In the genomic region with DNA sequence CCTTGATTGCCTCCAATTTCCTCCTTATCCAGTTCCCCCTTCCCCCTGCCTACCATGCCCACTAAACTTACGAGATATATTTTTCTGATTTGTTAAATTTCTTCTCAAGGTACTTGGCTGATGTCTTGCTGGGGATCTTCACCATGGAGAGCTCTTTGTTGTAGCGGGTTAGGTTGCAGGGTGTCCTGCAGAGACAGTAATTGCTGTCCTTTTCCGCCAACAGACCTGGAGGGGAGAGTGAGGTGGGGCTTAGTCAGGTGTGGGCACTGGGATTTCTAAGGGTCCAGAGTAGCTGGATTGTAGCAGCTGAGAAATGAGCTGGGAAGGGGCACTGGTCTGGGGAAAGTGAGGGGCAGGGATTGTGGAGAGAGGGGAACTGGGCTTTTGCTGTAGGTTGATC, we compare ENCODE assay signal across 21 cellular contexts. TPM values are rescaled to one million over a fixed set of nuclear protein-coding genes. Genes with fewer than 3 reads are reported as not detected.
DNase-seq lines count a peak whose midpoint lies in the region; ATAC-seq, FAIRE-seq and TF ChIP-seq lines count a peak whose summit lies in the region.
"Had no signal": no experiment of that assay in that cellular context is flagged by ENCODE, and none has a peak within 500 bp of the region (broad histone marks: within the 10 kb centered on the region; RNA-seq: fewer than 3 reads in every experiment).

No MANE protein-coding gene starts in this region.

- H3K23me2 ChIP-seq in H1 (ENCODE audit: low read depth, low read length), result peaks cover 5% of the 10 kb centered on the region; the same call in 1 of the 2 replicates

- CTCF ChIA-PET in H1 (lab: Charles Lee; ENCODE audit: partially characterized antibody), result interaction anchor here (0.6 to 6.4 kb wide), 6 partner anchors 10 to 651 kb away, joined by 3 to 43 read pairs (median 4); no protein-coding TSS in a partner anchor

- H3K4me3 Mint-ChIP-seq in GM23338, result no peak overlapping the region
- H3K4me3 Mint-ChIP-seq: CD4-positive, alpha-beta T cell; HFFc6 had no signal

- H3K27ac Mint-ChIP-seq in GM23338, result no peak overlapping the region
- H3K27ac Mint-ChIP-seq: CD4-positive, alpha-beta T cell; HFFc6 had no signal

- no peak overlapping the region for H3K18ac ChIP-seq in H1 (ENCODE audit: extremely low read depth, low read length)

- no peaks in the 10 kb centered on the region for H3K27me3 ChIP-seq in GM23338 (ENCODE audit: insufficient read depth)
- H3K27me3 ChIP-seq in H1 (replicated peaks in 1 of 4; ENCODE audit: control insufficient read depth in 3 of 4, extremely low read depth in 1 of 4, insufficient read depth in 3 of 4, low read length in 3 of 4), result no peaks in the 10 kb centered on the region; a peak in 2 of 7 replicates
- H3K27me3 ChIP-seq in gastroesophageal sphincter, result peaks cover 6% of the 10 kb centered on the region

- no peaks in the 10 kb centered on the region for H3K9me3 Mint-ChIP-seq in GM23338
- H3K9me3 Mint-ChIP-seq: CD4-positive, alpha-beta T cell; HFFc6 had no signal

- DNase-seq in NCI-H2227 treated with DMSO at 0.1 percent for 48 hours (lab: John Stamatoyannopoulos, UW) (peak; percentile 3), NCI-H2227 (lab: John Stamatoyannopoulos, UW; ENCODE audit: unreplicated experiment) (no peak), GM23338 (ENCODE audit: low spot score) (no peak), H1 (ENCODE audit: low read depth in 1 of 2, low spot score in 2 of 2) (peak in 1 of 2 experiments; percentile 37), islet precursor cell (peak; percentile 50), activated gamma-delta T cell treated with Interleukin-2 at 50 U/mL for 16 hours (no peak)
- DNase-seq: AML-193; C1 segment of cervical spinal cord; CD4-positive, alpha-beta T cell; DMS153; DMS79 treated with DMSO at 0.1 percent for 48 hours; EL; GDM1; H7; HFFc6 had no signal

- 0 out of 2 replicates have a peak overlapping the region, but pooled peaks have one; percentile 68 for H2BK12ac ChIP-seq in H1 (ENCODE audit: low read depth, low read length)

- TF ChIP-seq RAD21 in H1 (IDR thresholded peaks at IDR 0.05 in 1 of 2, conservative IDR thresholded peaks at IDR 0.05 in 1 of 2; ENCODE audit: low read depth in 2 of 2, low read length in 2 of 2), result no peak

- H3K4me2 ChIP-seq in GM23338, result 0 out of 2 replicates have a peak overlapping the region, but pooled peaks have one; percentile 32
- no peak overlapping the region for H3K4me2 ChIP-seq in H1 (ENCODE audit: insufficient read depth in 1 of 2, low read depth in 2 of 2, low read length in 2 of 2)

- no peaks in the 10 kb centered on the region for H4K20me1 ChIP-seq in GM23338 (replicated peaks; ENCODE audit: insufficient read depth)
- no peaks in the 10 kb centered on the region for H4K20me1 ChIP-seq in H1 (replicated peaks in 1 of 2; ENCODE audit: control insufficient read depth in 1 of 2, insufficient read depth in 2 of 2, low read length in 2 of 2)

- no peak overlapping the region for H3K9ac ChIP-seq in H1 (replicated peaks in 1 of 4; ENCODE audit: extremely low read depth in 1 of 4, low read depth in 3 of 4, low read length in 3 of 4)

- no peak overlapping the region for H4K5ac ChIP-seq in H1 (ENCODE audit: insufficient read length, low read depth, low read length)

- TF ChIP-seq CTCF in GM23338 (conservative IDR thresholded peaks at IDR 0.05; ENCODE audit: low read depth in 2 of 2) (no peak), H1 (IDR thresholded peaks at IDR 0.05; ENCODE audit: control extremely low read depth in 1 of 3, insufficient read depth in 1 of 3, low read depth in 1 of 3, low read length in 3 of 3) (no peak), gastroesophageal sphincter (IDR thresholded peaks at IDR 0.05) (no peak)

- H3F3A ChIP-seq in GM23338 (replicated peaks; ENCODE audit: low read depth), result no peaks in the 10 kb centered on the region

- H3K4me1 Mint-ChIP-seq in GM23338, result peaks cover 37% of the 10 kb centered on the region

- no peak overlapping the region for H3K14ac ChIP-seq in H1 (ENCODE audit: insufficient read length)

- WGBS in H1 (ENCODE audit: extremely low coverage in 1 of 2, insufficient coverage in 1 of 2, insufficient read length in 1 of 2, insufficient replicate concordance in 2 of 2, low coverage in 1 of 2, low lambda C conversion rate in 2 of 2, missing lambda C conversion rate in 1 of 2), 2 experiments, result 68% methylated on average over 3 of the region's 3 CpGs; no CpG with 5 or more reads in 1 of the 2 experiments
- WGBS in gastroesophageal sphincter (ENCODE audit: low coverage in 1 of 2), 2 donors, result 38 to 71% methylated on average over 1 to 2 of the region's 3 CpGs

- H2BK20ac ChIP-seq in H1 (ENCODE audit: low read length), result no peak overlapping the region

- peak; percentile 43; the same call in 2 of the 3 replicates for ATAC-seq in GM23338
- no peak for ATAC-seq in HG03139 (IDR thresholded peaks at IDR 0.05; ENCODE audit: unreplicated experiment)
- ATAC-seq in gastroesophageal sphincter, result no peak
- ATAC-seq: K562 had no signal

- POLR2A ChIA-PET in H1 (lab: Charles Lee; ENCODE audit: partially characterized antibody), result interaction anchor here (1.3 kb wide), 1 partner anchor 26 kb away, joined by 3 read pairs; no protein-coding TSS in a partner anchor

- TF ChIP-seq POLR2A in H1 (IDR thresholded peaks at IDR 0.05; ENCODE audit: control extremely low read depth in 1 of 2, low read depth in 2 of 2, low read length in 2 of 2) (no peak), gastroesophageal sphincter (IDR thresholded peaks at IDR 0.05) (no peak)

- H3K27me3 Mint-ChIP-seq in GM23338 (ENCODE audit: insufficient read depth, low read depth, poor library complexity), result peaks cover 6% of the 10 kb centered on the region

- no peak overlapping the region for H4K8ac ChIP-seq in H1 (ENCODE audit: extremely low read depth, insufficient read depth, low read length)

- no peak overlapping the region for H2BK15ac ChIP-seq in H1 (ENCODE audit: low read length)

- H3K56ac ChIP-seq in H1 (replicated peaks; ENCODE audit: insufficient read length, low read depth, low read length), result no peak overlapping the region

- no peak for TF ChIP-seq EP300 in H1 (IDR thresholded peaks at IDR 0.05; ENCODE audit: borderline replicate concordance in 1 of 2, low read depth in 2 of 2, low read length in 2 of 2)
- TF ChIP-seq EP300 in gastroesophageal sphincter (IDR thresholded peaks at IDR 0.05), result no peak

- peaks cover 14% of the 10 kb centered on the region; the same call in 1 of the 2 replicates for H3K9me2 ChIP-seq in GM23338 (ENCODE audit: insufficient read depth)

- H3K23ac ChIP-seq in H1 (ENCODE audit: insufficient read length), result no peak overlapping the region

- H3K27ac ChIP-seq in GM23338 (ENCODE audit: low read depth) (no peak overlapping the region), H1 (ENCODE audit: low read depth, low read length) (no peak overlapping the region), gastroesophageal sphincter (no peak overlapping the region)
- H3K27ac ChIP-seq: 22Rv1, HL-60 had no signal

- H3K36me3 Mint-ChIP-seq in GM23338 (ENCODE audit: low read depth), result no peaks in the 10 kb centered on the region; the same call in 2 of the 3 replicates

- H2AK5ac ChIP-seq in H1 (ENCODE audit: low read depth, low read length), result no peak overlapping the region

- H3K4me1 ChIP-seq in GM23338 (ENCODE audit: insufficient read depth) (no peaks in the 10 kb centered on the region; the same call in 1 of the 2 replicates), H1 (replicated peaks in 1 of 4; ENCODE audit: control insufficient read depth in 3 of 4, insufficient read depth in 4 of 4, low read length in 3 of 4) (peaks cover 0 to 12% (median 5%) of the 10 kb centered on the region in 4 experiments; a peak in 5 of 7 replicates), gastroesophageal sphincter (no peaks in the 10 kb centered on the region)

- no peaks in the 10 kb centered on the region for H3K36me3 ChIP-seq in GM23338 (ENCODE audit: insufficient read depth)
- no peaks in the 10 kb centered on the region for H3K36me3 ChIP-seq in H1 (ENCODE audit: control insufficient read depth in 2 of 4, insufficient read depth in 4 of 4, low read length in 3 of 4)
- H3K36me3 ChIP-seq in gastroesophageal sphincter, result no peaks in the 10 kb centered on the region

- no peaks in the 10 kb centered on the region for H3K79me2 ChIP-seq in GM23338 (replicated peaks; ENCODE audit: insufficient read depth)
- H3K79me2 ChIP-seq in H1 (ENCODE audit: control insufficient read depth in 1 of 2, insufficient read depth in 2 of 2, low read length in 2 of 2), result no peaks in the 10 kb centered on the region

- no peak overlapping the region for H3K4ac ChIP-seq in H1 (replicated peaks; ENCODE audit: insufficient read length, low read depth, low read length)

- H2AFZ ChIP-seq in GM23338 (no peak overlapping the region), H1 (ENCODE audit: low read length) (no peak overlapping the region)

- no peak overlapping the region for H4K91ac ChIP-seq in H1 (replicated peaks; ENCODE audit: insufficient read length, low read length)

- no peaks in the 10 kb centered on the region for H3K79me1 ChIP-seq in H1 (ENCODE audit: low read depth, low read length)

- H2BK5ac ChIP-seq in H1 (ENCODE audit: low read depth, low read length), result no peak overlapping the region

- no peaks in the 10 kb centered on the region for H3K9me3 ChIP-seq in H1 (ENCODE audit: insufficient read depth in 2 of 2, low read depth in 1 of 2, low read length in 1 of 2)
- H3K9me3 ChIP-seq in gastroesophageal sphincter, result no peaks in the 10 kb centered on the region

- FAIRE-seq in H1 (lab: Jason Lieb, UNC), result no peak
- FAIRE-seq: D721Med, K562 had no signal

- H2BK120ac ChIP-seq in H1 (replicated peaks; ENCODE audit: low read depth, low read length), result no peak overlapping the region

- no peak overlapping the region for H3K4me3 ChIP-seq in GM23338
- no peak overlapping the region for H3K4me3 ChIP-seq in H1 (ENCODE audit: extremely low read depth in 1 of 4, insufficient read depth in 2 of 4, low read depth in 3 of 4, low read length in 4 of 4)
- no peak overlapping the region for H3K4me3 ChIP-seq in gastroesophageal sphincter
- H3K4me3 ChIP-seq: K562 had no signal

TF ChIP-seq in H1, 55 proteins besides CTCF, POLR2A, EP300 and RAD21 (continues in another document):
- TF ChIP-seq TCF12 (IDR thresholded peaks at IDR 0.05; ENCODE audit: low read depth, low read length), result no peak
- no peak for TF ChIP-seq RFX5 (IDR thresholded peaks at IDR 0.05; ENCODE audit: borderline replicate concordance, low read depth, low read length)

RNA-seq across cellular contexts. Expression of a gene that starts 32.1 kb away (rescaled TPM):
- not detected in 2 replicates for total RNA-seq in GM23338 (2014; rRNA removed; shearing (Covaris generic))
- polyA plus RNA-seq in GM23338 (2016; fragmentation: Nextera tagmentation; extraction: Ambion mirVana) (not detected in 2 replicates), H1 (2011; rRNA removed) (0.11 TPM in 1 of 2 replicates, not detected in the other)
- total RNA-seq in H1 (2021; fragmentation: NEBNext Ultra II Directional; extraction: Animal tissue kit (Norgen Biotek cat#: 25700)), result not detected in 2 replicates
- not detected for polyA plus RNA-seq in H1 (2011; cell fraction: cytosol; rRNA removed)
- polyA plus RNA-seq in H1 (2011; cell fraction: nucleus; rRNA removed), result not detected
- not detected in 4 replicates for polyA plus RNA-seq in H1 (2012, experiment 1 of 2)
- not detected for polyA plus RNA-seq in H1 (2012, experiment 2 of 2)
- not detected for polyA plus RNA-seq in H1 (2013, experiment 1 of 2)
- not detected for polyA plus RNA-seq in H1 (2013, experiment 2 of 2)
- not detected in 2 replicates for polyA minus RNA-seq in H1 (2011; rRNA and poly(A)+ RNA removed)
- polyA minus RNA-seq in H1 (2011; cell fraction: cytosol; rRNA and poly(A)+ RNA removed), result not detected
- polyA minus RNA-seq in H1 (2011; cell fraction: nucleus; rRNA and poly(A)+ RNA removed), result not detected
- not detected for total RNA-seq in gastroesophageal sphincter
- total RNA-seq: CD4-positive, alpha-beta T cell; H7; HFFc6; K562 had no signal

Comparison
In these comparisons a context has a peak if more than half of its experiments do, and no peak if none do; other contexts are left out.
1. DNase-seq: peak in NCI-H2227 treated with DMSO at 0.1 percent for 48 hours (single experiment) and islet precursor cell (single experiment); none in NCI-H2227 (single experiment), GM23338 (single experiment) and activated gamma-delta T cell treated with Interleukin-2 at 50 U/mL for 16 hours (single experiment).